Comparison of ENCODE assay signal across 8 cellular contexts in the genomic region with DNA sequence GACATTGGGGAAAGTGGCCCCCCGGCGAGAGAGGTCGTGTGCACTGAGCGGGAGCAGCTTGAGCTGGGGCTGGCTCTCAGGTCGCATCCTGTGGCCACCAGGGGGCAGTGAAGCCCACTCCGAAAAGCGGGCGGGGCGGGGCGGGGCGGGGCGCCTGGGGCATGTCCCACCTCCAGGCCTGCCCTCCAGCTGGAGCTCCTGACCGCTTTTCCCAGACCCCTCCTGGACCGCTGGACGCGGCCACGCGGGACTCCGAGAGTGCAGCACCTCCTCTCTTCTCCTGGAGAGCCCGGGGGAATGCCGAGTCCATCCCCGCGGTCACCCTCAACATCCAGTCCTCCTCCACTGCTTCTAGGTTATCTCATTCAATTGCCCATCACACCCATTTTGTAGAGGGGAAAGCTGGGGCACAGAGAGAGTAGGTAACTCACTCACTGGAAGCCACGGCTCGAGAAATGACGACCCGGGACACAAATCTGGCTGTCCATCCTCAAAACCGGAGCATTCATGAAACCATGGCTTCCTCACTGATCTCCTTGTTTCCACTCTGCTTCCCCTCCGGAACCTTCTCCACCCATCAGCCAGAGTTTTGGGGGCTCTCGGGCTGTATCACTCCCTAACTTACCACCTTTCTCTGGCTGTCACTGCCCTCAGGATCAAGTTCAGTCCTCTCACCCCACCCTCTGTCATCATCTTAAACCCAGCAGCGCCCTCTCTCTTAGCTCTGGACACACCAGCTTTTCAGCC. TPM values are rescaled to one million over a fixed set of nuclear protein-coding genes. Genes with fewer than 3 reads are reported as not detected.
DNase-seq lines count a peak whose midpoint lies in the region; ATAC-seq lines count a peak whose summit lies in the region.

No MANE protein-coding gene starts in this region.

- DNase-seq in NCI-H2171 (lab: John Stamatoyannopoulos, UW) = peak; percentile 71
- DNase-seq in activated CD4-positive, CD25-positive, alpha-beta regulatory T cell treated with anti-CD3 and anti-CD28 coated beads, Interleukin-2, amount 50 U/mL, for 72 hours = peak; percentile 79
- DNase-seq in cerebellum (ENCODE audit: low spot score) = peak; percentile 95
- peak; percentile 51 for DNase-seq in kidney glomerular epithelial cell (lab: John Stamatoyannopoulos, UW)
- DNase-seq in stimulated activated CD4-positive, alpha-beta T cell treated with anti-CD3 and anti-CD28 coated beads, Interleukin-15, amount 100 ng/mL, for 48 hours (ENCODE audit: low read depth in 2 of 2) = peak; percentile 47 to 68

- ATAC-seq in GM18498 (IDR thresholded peaks at IDR 0.05; ENCODE audit: unreplicated experiment) (peak; percentile 76), HG02943 (IDR thresholded peaks at IDR 0.05; ENCODE audit: low read depth, unreplicated experiment) (peak; percentile 74), HG03095 (IDR thresholded peaks at IDR 0.05; ENCODE audit: unreplicated experiment) (no peak)

RNA-seq across cellular contexts. Expression of a gene that starts 24.1 kb away (rescaled TPM):
- total RNA-seq in cerebellum = not detected

RNA-seq across cellular contexts. Expression of a gene that starts 56.7 kb away (rescaled TPM):
- total RNA-seq in cerebellum = 73.1 TPM
